In the genomic region with DNA sequence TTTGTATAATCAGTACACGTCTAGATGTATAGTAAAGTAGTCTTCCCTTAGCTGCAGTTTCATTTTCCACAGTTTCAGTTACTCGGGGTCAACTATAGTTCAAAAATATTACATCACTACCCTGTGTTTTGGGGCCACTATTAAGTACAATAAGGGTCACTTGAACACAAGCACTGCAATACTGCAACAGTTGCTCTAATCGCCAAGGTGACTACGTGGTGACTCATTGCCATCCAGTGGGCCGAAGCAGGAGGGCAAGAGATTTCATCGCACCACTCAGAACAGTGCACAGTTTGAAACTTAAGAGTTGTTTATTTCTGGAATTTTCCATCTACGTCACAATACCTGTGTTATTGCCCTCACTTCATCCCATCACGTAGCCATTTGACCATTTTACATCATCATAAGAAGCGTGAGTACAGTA, we compare ENCODE assay signal across 2 cellular contexts.
TF ChIP-seq lines count a peak whose summit lies in the region.

A gene (plus strand): TSS at position 379 of the 424 bp plus-strand sequence. CDS start 18,994 bp downstream, outside the sequence.

TF ChIP-seq in GM23338, 12 proteins besides CTCF, POLR2A, EP300 and RAD21 (continued from another document):
- TF ChIP-seq, protein P1, sequence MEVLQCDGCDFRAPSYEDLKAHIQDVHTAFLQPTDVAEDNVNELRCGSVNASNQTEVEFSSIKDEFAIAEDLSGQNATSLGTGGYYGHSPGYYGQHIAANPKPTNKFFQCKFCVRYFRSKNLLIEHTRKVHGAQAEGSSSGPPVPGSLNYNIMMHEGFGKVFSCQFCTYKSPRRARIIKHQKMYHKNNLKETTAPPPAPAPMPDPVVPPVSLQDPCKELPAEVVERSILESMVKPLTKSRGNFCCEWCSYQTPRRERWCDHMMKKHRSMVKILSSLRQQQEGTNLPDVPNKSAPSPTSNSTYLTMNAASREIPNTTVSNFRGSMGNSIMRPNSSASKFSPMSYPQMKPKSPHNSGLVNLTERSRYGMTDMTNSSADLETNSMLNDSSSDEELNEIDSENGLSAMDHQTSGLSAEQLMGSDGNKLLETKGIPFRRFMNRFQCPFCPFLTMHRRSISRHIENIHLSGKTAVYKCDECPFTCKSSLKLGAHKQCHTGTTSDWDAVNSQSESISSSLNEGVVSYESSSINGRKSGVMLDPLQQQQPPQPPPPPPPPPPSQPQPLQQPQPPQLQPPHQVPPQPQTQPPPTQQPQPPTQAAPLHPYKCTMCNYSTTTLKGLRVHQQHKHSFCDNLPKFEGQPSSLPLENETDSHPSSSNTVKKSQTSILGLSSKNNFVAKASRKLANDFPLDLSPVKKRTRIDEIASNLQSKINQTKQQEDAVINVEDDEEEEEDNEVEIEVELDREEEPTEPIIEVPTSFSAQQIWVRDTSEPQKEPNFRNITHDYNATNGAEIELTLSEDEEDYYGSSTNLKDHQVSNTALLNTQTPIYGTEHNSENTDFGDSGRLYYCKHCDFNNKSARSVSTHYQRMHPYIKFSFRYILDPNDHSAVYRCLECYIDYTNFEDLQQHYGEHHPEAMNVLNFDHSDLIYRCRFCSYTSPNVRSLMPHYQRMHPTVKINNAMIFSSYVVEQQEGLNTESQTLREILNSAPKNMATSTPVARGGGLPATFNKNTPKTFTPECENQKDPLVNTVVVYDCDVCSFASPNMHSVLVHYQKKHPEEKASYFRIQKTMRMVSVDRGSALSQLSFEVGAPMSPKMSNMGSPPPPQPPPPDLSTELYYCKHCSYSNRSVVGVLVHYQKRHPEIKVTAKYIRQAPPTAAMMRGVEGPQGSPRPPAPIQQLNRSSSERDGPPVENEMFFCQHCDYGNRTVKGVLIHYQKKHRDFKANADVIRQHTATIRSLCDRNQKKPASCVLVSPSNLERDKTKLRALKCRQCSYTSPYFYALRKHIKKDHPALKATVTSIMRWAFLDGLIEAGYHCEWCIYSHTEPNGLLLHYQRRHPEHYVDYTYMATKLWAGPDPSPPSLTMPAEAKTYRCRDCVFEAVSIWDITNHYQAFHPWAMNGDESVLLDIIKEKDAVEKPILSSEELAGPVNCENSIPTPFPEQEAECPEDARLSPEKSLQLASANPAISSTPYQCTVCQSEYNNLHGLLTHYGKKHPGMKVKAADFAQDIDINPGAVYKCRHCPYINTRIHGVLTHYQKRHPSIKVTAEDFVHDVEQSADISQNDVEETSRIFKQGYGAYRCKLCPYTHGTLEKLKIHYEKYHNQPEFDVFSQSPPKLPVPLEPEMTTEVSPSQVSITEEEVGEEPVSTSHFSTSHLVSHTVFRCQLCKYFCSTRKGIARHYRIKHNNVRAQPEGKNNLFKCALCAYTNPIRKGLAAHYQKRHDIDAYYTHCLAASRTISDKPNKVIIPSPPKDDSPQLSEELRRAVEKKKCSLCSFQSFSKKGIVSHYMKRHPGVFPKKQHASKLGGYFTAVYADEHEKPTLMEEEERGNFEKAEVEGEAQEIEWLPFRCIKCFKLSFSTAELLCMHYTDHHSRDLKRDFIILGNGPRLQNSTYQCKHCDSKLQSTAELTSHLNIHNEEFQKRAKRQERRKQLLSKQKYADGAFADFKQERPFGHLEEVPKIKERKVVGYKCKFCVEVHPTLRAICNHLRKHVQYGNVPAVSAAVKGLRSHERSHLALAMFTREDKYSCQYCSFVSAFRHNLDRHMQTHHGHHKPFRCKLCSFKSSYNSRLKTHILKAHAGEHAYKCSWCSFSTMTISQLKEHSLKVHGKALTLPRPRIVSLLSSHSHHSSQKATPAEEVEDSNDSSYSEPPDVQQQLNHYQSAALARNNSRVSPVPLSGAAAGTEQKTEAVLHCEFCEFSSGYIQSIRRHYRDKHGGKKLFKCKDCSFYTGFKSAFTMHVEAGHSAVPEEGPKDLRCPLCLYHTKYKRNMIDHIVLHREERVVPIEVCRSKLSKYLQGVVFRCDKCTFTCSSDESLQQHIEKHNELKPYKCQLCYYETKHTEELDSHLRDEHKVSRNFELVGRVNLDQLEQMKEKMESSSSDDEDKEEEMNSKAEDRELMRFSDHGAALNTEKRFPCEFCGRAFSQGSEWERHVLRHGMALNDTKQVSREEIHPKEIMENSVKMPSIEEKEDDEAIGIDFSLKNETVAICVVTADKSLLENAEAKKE (CRISPR knock-in tag; IDR thresholded peaks at IDR 0.05): no peak
- no peak for TF ChIP-seq CREB1 (CRISPR knock-in tag; IDR thresholded peaks at IDR 0.05; ENCODE audit: low read depth)
- TF ChIP-seq, protein P2, sequence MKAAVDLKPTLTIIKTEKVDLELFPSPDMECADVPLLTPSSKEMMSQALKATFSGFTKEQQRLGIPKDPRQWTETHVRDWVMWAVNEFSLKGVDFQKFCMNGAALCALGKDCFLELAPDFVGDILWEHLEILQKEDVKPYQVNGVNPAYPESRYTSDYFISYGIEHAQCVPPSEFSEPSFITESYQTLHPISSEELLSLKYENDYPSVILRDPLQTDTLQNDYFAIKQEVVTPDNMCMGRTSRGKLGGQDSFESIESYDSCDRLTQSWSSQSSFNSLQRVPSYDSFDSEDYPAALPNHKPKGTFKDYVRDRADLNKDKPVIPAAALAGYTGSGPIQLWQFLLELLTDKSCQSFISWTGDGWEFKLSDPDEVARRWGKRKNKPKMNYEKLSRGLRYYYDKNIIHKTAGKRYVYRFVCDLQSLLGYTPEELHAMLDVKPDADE (IDR thresholded peaks at IDR 0.05): no peak
- no peak for TF ChIP-seq POLR2AphosphoS5 (IDR thresholded peaks at IDR 0.05; ENCODE audit: low read depth)
TF ChIP-seq in GM23338: peak in this region for 0.

TF ChIP-seq in liver, 16 proteins besides CTCF, POLR2A, EP300 and RAD21 (continued from another document):
- TF ChIP-seq, protein P3, sequence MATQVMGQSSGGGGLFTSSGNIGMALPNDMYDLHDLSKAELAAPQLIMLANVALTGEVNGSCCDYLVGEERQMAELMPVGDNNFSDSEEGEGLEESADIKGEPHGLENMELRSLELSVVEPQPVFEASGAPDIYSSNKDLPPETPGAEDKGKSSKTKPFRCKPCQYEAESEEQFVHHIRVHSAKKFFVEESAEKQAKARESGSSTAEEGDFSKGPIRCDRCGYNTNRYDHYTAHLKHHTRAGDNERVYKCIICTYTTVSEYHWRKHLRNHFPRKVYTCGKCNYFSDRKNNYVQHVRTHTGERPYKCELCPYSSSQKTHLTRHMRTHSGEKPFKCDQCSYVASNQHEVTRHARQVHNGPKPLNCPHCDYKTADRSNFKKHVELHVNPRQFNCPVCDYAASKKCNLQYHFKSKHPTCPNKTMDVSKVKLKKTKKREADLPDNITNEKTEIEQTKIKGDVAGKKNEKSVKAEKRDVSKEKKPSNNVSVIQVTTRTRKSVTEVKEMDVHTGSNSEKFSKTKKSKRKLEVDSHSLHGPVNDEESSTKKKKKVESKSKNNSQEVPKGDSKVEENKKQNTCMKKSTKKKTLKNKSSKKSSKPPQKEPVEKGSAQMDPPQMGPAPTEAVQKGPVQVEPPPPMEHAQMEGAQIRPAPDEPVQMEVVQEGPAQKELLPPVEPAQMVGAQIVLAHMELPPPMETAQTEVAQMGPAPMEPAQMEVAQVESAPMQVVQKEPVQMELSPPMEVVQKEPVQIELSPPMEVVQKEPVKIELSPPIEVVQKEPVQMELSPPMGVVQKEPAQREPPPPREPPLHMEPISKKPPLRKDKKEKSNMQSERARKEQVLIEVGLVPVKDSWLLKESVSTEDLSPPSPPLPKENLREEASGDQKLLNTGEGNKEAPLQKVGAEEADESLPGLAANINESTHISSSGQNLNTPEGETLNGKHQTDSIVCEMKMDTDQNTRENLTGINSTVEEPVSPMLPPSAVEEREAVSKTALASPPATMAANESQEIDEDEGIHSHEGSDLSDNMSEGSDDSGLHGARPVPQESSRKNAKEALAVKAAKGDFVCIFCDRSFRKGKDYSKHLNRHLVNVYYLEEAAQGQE (IDR thresholded peaks at IDR 0.05): no peak
- TF ChIP-seq HNF4G (IDR thresholded peaks at IDR 0.05): no peak
